ENCODE assay signal across 8 cellular contexts in genomic region chr15:67085818-67086649, GRCh38. TPM values are rescaled to one million over a fixed set of nuclear protein-coding genes. Genes with fewer than 3 reads are reported as not detected.
DNase-seq lines count a peak whose midpoint lies in the region; ATAC-seq, FAIRE-seq and TF ChIP-seq lines count a peak whose summit lies in the region.

No MANE protein-coding gene starts in this region.

- BruUV-seq in A673 (replicated peaks; lab: Mats Ljungman, UMichigan), result no TSS peak

- DNase-seq in NAMALWA (ENCODE audit: low spot score) (peak; percentile 76), breast epithelium (ENCODE audit: low spot score in 2 of 2) (no peak), pancreas (no peak), HuH-7.5 (ENCODE audit: low spot score) (no peak), NCI-H345 treated with DMSO at 0.1 percent for 48 hours (lab: John Stamatoyannopoulos, UW; ENCODE audit: unreplicated experiment) (no peak), A673 (ENCODE audit: low spot score) (no peak)

- H3K4me1 ChIP-seq in breast epithelium, result peaks cover 7 to 16% of the 10 kb centered on the region in 2 donors
- H3K4me1 ChIP-seq in pancreas, result peaks cover 60 to 86% (median 73%) of the 10 kb centered on the region in 3 donors
- peaks cover 39% of the 10 kb centered on the region for H3K4me1 ChIP-seq in A673 (ENCODE audit: insufficient read depth, low read length, poor library complexity, severe bottlenecking)

- intact Hi-C loops in breast epithelium (cut with DNase I; ENCODE audit: low total_unique reads), result no loop called here
- intact Hi-C loops in pancreas (cut with DNase I), result no loop called here
- intact Hi-C loops in A673 (cut with micrococcal nuclease; ENCODE audit: unreplicated experiment), result no loop called here

- peak; percentile 40 for ATAC-seq in GM18505 (IDR thresholded peaks at IDR 0.05; ENCODE audit: unreplicated experiment)
- peak; percentile 49 for ATAC-seq in GM21786 (IDR thresholded peaks at IDR 0.05; ENCODE audit: unreplicated experiment)
- peak in 3 of 4 donors; percentile 4 to 29 (median 7) for ATAC-seq in pancreas

- H3K27ac ChIP-seq in breast epithelium (peak overlapping the region; percentile 0 to 54), pancreas (peak overlapping the region in 1 of 4 donors; percentile 37), A673 (ENCODE audit: low read depth, low read length, poor library complexity, severe bottlenecking) (no peak overlapping the region)

- no peak for TF ChIP-seq CTCF in breast epithelium (IDR thresholded peaks at IDR 0.05)
- TF ChIP-seq CTCF in pancreas (IDR thresholded peaks at IDR 0.05), result no peak
- TF ChIP-seq CTCF in A673 (conservative IDR thresholded peaks at IDR 0.05; ENCODE audit: low read depth, low read length), result no peak

- H3K4me3 ChIP-seq in breast epithelium (no peak overlapping the region), pancreas (no peak overlapping the region), A673 (ENCODE audit: low read depth, low read length, poor library complexity, severe bottlenecking) (no peak overlapping the region)

- H3K36me3 ChIP-seq in breast epithelium (no peaks in the 10 kb centered on the region), pancreas (no peaks in the 10 kb centered on the region), A673 (ENCODE audit: insufficient read depth, low read length, poor library complexity, severe bottlenecking) (no peaks in the 10 kb centered on the region)

- POLR2A ChIA-PET in A673 (lab: Charles Lee; ENCODE audit: low non-redundant PET), result no interaction called here

- FAIRE-seq in pancreas (lab: Jason Lieb, UNC), result no peak

- CTCF ChIA-PET in A673 (lab: Charles Lee), result no interaction called here

- no peaks in the 10 kb centered on the region for H3K9me3 ChIP-seq in breast epithelium
- H3K9me3 ChIP-seq in pancreas, result no peaks in the 10 kb centered on the region
- no peaks in the 10 kb centered on the region for H3K9me3 ChIP-seq in A673 (ENCODE audit: low read depth, low read length, poor library complexity, severe bottlenecking)

- TF ChIP-seq POLR2A in GM18505 (IDR thresholded peaks at IDR 0.05; ENCODE audit: borderline replicate concordance, extremely low read depth, insufficient read depth, insufficient read length) (peak; percentile 29), breast epithelium (IDR thresholded peaks at IDR 0.05) (no peak)

- H3K27me3 ChIP-seq in breast epithelium (no peaks in the 10 kb centered on the region), pancreas (no peaks in the 10 kb centered on the region), A673 (replicated peaks; ENCODE audit: insufficient read depth, low read depth, low read length, poor library complexity) (no peaks in the 10 kb centered on the region)

- WGBS in pancreas, 2 donors, result 60 to 63% methylated on average over 3 of the region's 3 CpGs

RNA-seq across cellular contexts. Expression of gene SMAD3, which starts 20.6 kb away (rescaled TPM):
- 10 to 100 TPM; 22.5 to 44.6 (median 33.4) TPM for total RNA-seq in breast epithelium
- 10 to 100 TPM; 15.6 to 42.5 (median 23.8) TPM for total RNA-seq in pancreas
- polyA plus RNA-seq in pancreas, result 10 to 100 TPM in 1 of 2 donors, 1 to 10 TPM in 1; 7.9 to 13.5 TPM
- total RNA-seq in A673 (2021), result 31.0 and 43.0 TPM in 2 replicates
